9 cellular contexts compared by ENCODE assay signal in genomic region chr7:11212080-11212711, GRCh38.
A peak's percentile ranks its signal among the peaks of the same experiment; 100 is the strongest.
DNase-seq lines count a peak whose midpoint lies in the region; ATAC-seq and TF ChIP-seq lines count a peak whose summit lies in the region.
"Had no signal": no experiment of that assay in that cellular context is flagged by ENCODE, and none has a peak within 500 bp of the region (broad histone marks: within the 10 kb centered on the region; RNA-seq: fewer than 3 reads in every experiment).

No MANE protein-coding gene starts in this region.

- H3K9me3 Mint-ChIP-seq in Caco-2 (ENCODE audit: unreplicated experiment), result no peaks in the 10 kb centered on the region
- H3K9me3 Mint-ChIP-seq in activated CD4-positive, alpha-beta T cell treated with anti-CD3 and anti-CD28 coated beads, Interleukin-2, amount 10 ng/mL, durations not matched to agents 24 days and 14 days, result no peaks in the 10 kb centered on the region
- peaks cover 0 to 3% (median 0%) of the 10 kb centered on the region in 11 donors for H3K9me3 Mint-ChIP-seq in naive thymus-derived CD4-positive, alpha-beta T cell

- H3K27me3 ChIP-seq in Caco-2 (replicated peaks; ENCODE audit: control insufficient read depth, insufficient read depth, low read length), result no peaks in the 10 kb centered on the region
- H3K27me3 ChIP-seq in naive thymus-derived CD4-positive, alpha-beta T cell (ENCODE audit: control insufficient read depth in 2 of 2, insufficient read depth in 2 of 2, low read length in 2 of 2), result no peaks in the 10 kb centered on the region

- H3K4me3 ChIP-seq in Caco-2 (ENCODE audit: low read depth, low read length) (no peak overlapping the region), epithelial cell of proximal tubule (ENCODE audit: low read depth, low read length) (no peak overlapping the region)
- no peak overlapping the region for H3K4me3 ChIP-seq in naive thymus-derived CD4-positive, alpha-beta T cell (ENCODE audit: low read length)

- no peak overlapping the region for H3K4me3 Mint-ChIP-seq in Caco-2 (ENCODE audit: unreplicated experiment)
- no peak overlapping the region for H3K4me3 Mint-ChIP-seq in activated CD4-positive, alpha-beta T cell treated with anti-CD3 and anti-CD28 coated beads, Interleukin-2, amount 10 ng/mL, durations not matched to agents 24 days and 14 days
- no peak overlapping the region for H3K4me3 Mint-ChIP-seq in naive thymus-derived CD4-positive, alpha-beta T cell
- H3K4me3 Mint-ChIP-seq: activated naive CD8-positive, alpha-beta T cell had no signal

- peak; percentile 71 to 82 for TF ChIP-seq CTCF in Caco-2 (IDR thresholded peaks at IDR 0.05; ENCODE audit: insufficient read depth in 1 of 2, low read depth in 1 of 2, low read length in 1 of 2, severe bottlenecking in 1 of 2, unreplicated experiment in 1 of 2)
- TF ChIP-seq CTCF in epithelial cell of proximal tubule (conservative IDR thresholded peaks at IDR 0.05; ENCODE audit: low read depth, low read length), result peak; percentile 90

- H3K36me3 Mint-ChIP-seq in Caco-2 (ENCODE audit: insufficient read depth, unreplicated experiment), result no peaks in the 10 kb centered on the region
- no peaks in the 10 kb centered on the region for H3K36me3 Mint-ChIP-seq in activated CD4-positive, alpha-beta T cell treated with anti-CD3 and anti-CD28 coated beads, Interleukin-2, amount 10 ng/mL, durations not matched to agents 24 days and 14 days (ENCODE audit: low read depth)
- no peaks in the 10 kb centered on the region for H3K36me3 Mint-ChIP-seq in naive thymus-derived CD4-positive, alpha-beta T cell
- H3K36me3 Mint-ChIP-seq: activated naive CD8-positive, alpha-beta T cell had no signal

- no peak overlapping the region for H3K27ac ChIP-seq in naive thymus-derived CD4-positive, alpha-beta T cell (ENCODE audit: low read depth, low read length)

- ATAC-seq in HG03280 (IDR thresholded peaks at IDR 0.05; ENCODE audit: unreplicated experiment), result peak; percentile 84
- ATAC-seq in naive thymus-derived CD4-positive, alpha-beta T cell, result peak; percentile 73

- POLR2A ChIA-PET in Caco-2 (lab: Charles Lee), result interaction anchor here (0.6 kb wide), 1 partner anchor 239 kb away, joined by 3 read pairs; the partner anchor contains the start of gene PHF14
- POLR2A ChIA-PET in naive thymus-derived CD4-positive, alpha-beta T cell (lab: Charles Lee), result interaction anchor here (1.4 kb wide), 1 partner anchor 272 kb away, joined by 5 read pairs; no protein-coding TSS in a partner anchor

- no peaks in the 10 kb centered on the region for H3K4me1 Mint-ChIP-seq in Caco-2 (ENCODE audit: low read depth, unreplicated experiment)
- peaks cover 6% of the 10 kb centered on the region for H3K4me1 Mint-ChIP-seq in activated CD4-positive, alpha-beta T cell treated with anti-CD3 and anti-CD28 coated beads, Interleukin-2, amount 10 ng/mL, durations not matched to agents 24 days and 14 days
- H3K4me1 Mint-ChIP-seq in naive thymus-derived CD4-positive, alpha-beta T cell, result peaks cover 0 to 4% (median 0%) of the 10 kb centered on the region in 7 donors

- CTCF ChIA-PET in Caco-2 (lab: Charles Lee), result interaction anchor here (0.6 to 1.0 kb wide), 2 partner anchors 18 to 272 kb away, joined by 3 to 7 read pairs; a partner anchor contains a TSS
- CTCF ChIA-PET in naive thymus-derived CD4-positive, alpha-beta T cell (lab: Charles Lee), result interaction anchor here (0.6 to 1.6 kb wide), 5 partner anchors 13 to 323 kb away, joined by 3 to 5 read pairs (median 3); a partner anchor contains a TSS

- 0 out of 2 replicates have a peak, but pooled peaks cover 7% of the 10 kb centered on the region for H3K4me1 ChIP-seq in Caco-2
- H3K4me1 ChIP-seq in naive thymus-derived CD4-positive, alpha-beta T cell (ENCODE audit: control insufficient read depth in 2 of 2, insufficient read depth in 2 of 2, low read length in 2 of 2), result no peaks in the 10 kb centered on the region

- no peaks in the 10 kb centered on the region for H3K27me3 Mint-ChIP-seq in Caco-2 (ENCODE audit: insufficient read depth, unreplicated experiment)
- H3K27me3 Mint-ChIP-seq in activated CD4-positive, alpha-beta T cell treated with anti-CD3 and anti-CD28 coated beads, Interleukin-2, amount 10 ng/mL, durations not matched to agents 24 days and 14 days, result no peaks in the 10 kb centered on the region
- H3K27me3 Mint-ChIP-seq in naive thymus-derived CD4-positive, alpha-beta T cell, result peaks cover 0 to 20% (median 5%) of the 10 kb centered on the region in 5 donors

- DNase-seq in Caco-2 (peak; percentile 56 to 59), GM19240 (ENCODE audit: insufficient read length, low spot score) (peak; percentile 21), NCI-H2227 (lab: John Stamatoyannopoulos, UW; ENCODE audit: unreplicated experiment) (peak; percentile 83), epithelial cell of proximal tubule (ENCODE audit: low read depth) (peak; percentile 19), superior temporal gyrus (ENCODE audit: extremely low spot score) (peak; percentile 96)
- peak; percentile 83 for DNase-seq in activated CD4-positive, alpha-beta T cell treated with anti-CD3 and anti-CD28 coated beads, Interleukin-2, amount 10 ng/mL, durations not matched to agents 24 days and 14 days
- DNase-seq in naive thymus-derived CD4-positive, alpha-beta T cell, result peak in 8 of 9 donors; percentile 2 to 51 (median 37)

- intact Hi-C loops in Caco-2 (cut with micrococcal nuclease; ENCODE audit: unreplicated experiment), result loop anchor here (1.0 to 2.0 kb wide), 5 partner anchors 59 to 323 kb away; partner anchors contain the start of gene PHF14
- intact Hi-C loops in activated CD4-positive, alpha-beta T cell treated with anti-CD3 and anti-CD28 coated beads, Interleukin-2, amount 10 ng/mL, durations not matched to agents 24 days and 14 days (cut with micrococcal nuclease), result loop anchor here (1.0 to 2.0 kb wide), 3 partner anchors 237 to 323 kb away; a partner anchor contains a TSS
- intact Hi-C loops in naive thymus-derived CD4-positive, alpha-beta T cell (cut with micrococcal nuclease), result loop anchor here (1.0 to 5.0 kb wide), 5 partner anchors 240 to 800 kb away; partner anchors contain the start of gene PHF14 (in 1 of the 2)

- H3K9me3 ChIP-seq in Caco-2, result no peaks in the 10 kb centered on the region
- no peaks in the 10 kb centered on the region for H3K9me3 ChIP-seq in naive thymus-derived CD4-positive, alpha-beta T cell (ENCODE audit: control insufficient read depth in 2 of 3, low read length in 3 of 3)

- H3K36me3 ChIP-seq in Caco-2 (ENCODE audit: control insufficient read depth, insufficient read depth, low read length), result no peaks in the 10 kb centered on the region
- H3K36me3 ChIP-seq in naive thymus-derived CD4-positive, alpha-beta T cell (ENCODE audit: control insufficient read depth in 2 of 3, insufficient read depth in 3 of 3, low read length in 3 of 3), result no peaks in the 10 kb centered on the region

- no peak overlapping the region for H3K27ac Mint-ChIP-seq in Caco-2 (ENCODE audit: unreplicated experiment)
- no peak overlapping the region for H3K27ac Mint-ChIP-seq in activated CD4-positive, alpha-beta T cell treated with anti-CD3 and anti-CD28 coated beads, Interleukin-2, amount 10 ng/mL, durations not matched to agents 24 days and 14 days
- no peak overlapping the region for H3K27ac Mint-ChIP-seq in naive thymus-derived CD4-positive, alpha-beta T cell
- H3K27ac Mint-ChIP-seq: activated naive CD8-positive, alpha-beta T cell had no signal

- BruUV-seq in Caco-2 (replicated peaks; lab: Mats Ljungman, UMichigan), result no TSS peak

Comparison
In these comparisons a context has a peak if more than half of its experiments do, and no peak if none do; other contexts are left out.
1. DNase-seq: peak in every context shown above with its lines; median percentile 96 in superior temporal gyrus; 83 in NCI-H2227; 83 in activated CD4-positive, alpha-beta T cell treated with anti-CD3 and anti-CD28 coated beads, Interleukin-2, amount 10 ng/mL, durations not matched to agents 24 days and 14 days; 58 in Caco-2; 37 in naive thymus-derived CD4-positive, alpha-beta T cell; 21 in GM19240; 19 in epithelial cell of proximal tubule.